ENCODE assay signal across 24 cellular contexts in the genomic region with DNA sequence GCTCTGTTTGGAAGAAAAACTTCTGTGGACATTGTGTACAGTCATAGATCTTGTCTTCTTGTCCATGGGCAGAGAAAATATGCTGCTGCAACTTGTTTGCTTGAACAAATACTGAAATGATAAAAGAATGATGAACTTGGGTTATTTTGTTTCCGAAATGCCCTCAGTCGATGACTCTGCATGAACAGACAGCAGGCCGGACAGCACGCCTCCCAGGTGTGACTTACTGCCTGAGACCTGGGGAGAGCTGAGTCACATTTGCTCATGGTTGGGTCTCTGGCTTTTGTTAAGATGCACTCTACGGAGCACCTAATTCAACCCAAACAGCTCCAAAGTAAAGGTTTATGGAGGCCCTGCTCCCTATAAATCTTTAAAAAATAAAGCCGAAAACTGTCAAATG.
"Had no signal": no experiment of that assay in that cellular context is flagged by ENCODE, and none has a peak within 500 bp of the region (broad histone marks: within the 10 kb centered on the region; RNA-seq: fewer than 3 reads in every experiment).

No MANE protein-coding gene starts in this region.

- H3K9me3 Mint-ChIP-seq: activated CD4-positive, alpha-beta T cell treated with anti-CD3 and anti-CD28 coated beads, Interleukin-2, amount 10 ng/mL, durations not matched to agents 24 days and 14 days; activated naive CD4-positive, alpha-beta T cell treated with anti-CD3 and anti-CD28 coated beads, Interleukin-2, amount 50 U/mL, for 24 hours; activated naive CD8-positive, alpha-beta T cell treated with anti-CD3 and anti-CD28 coated beads, Interleukin-2, amount 10 ng/mL, durations not matched to agents 7 days and 5 days; activated T-cell treated with anti-CD3 and anti-CD28 coated beads, Interleukin-2, amount 50 U/mL, for 24 hours; activated T-helper 2 cell treated with anti-CD3 and anti-CD28 coated beads, Interferon-gamma antibody, Interleukin-2, Interleukin-4, amounts not matched to agents 10 μg/mL and 5 μg/mL and 100 μg/mL, durations not matched to agents 14 hours and 24 hours and 36 hours had no signal

- H3K27me3 Mint-ChIP-seq: activated CD4-positive, alpha-beta T cell treated with anti-CD3 and anti-CD28 coated beads, Interleukin-2, amount 10 ng/mL, durations not matched to agents 24 days and 14 days; activated naive CD4-positive, alpha-beta T cell treated with anti-CD3 and anti-CD28 coated beads, Interleukin-2, amount 50 U/mL, for 24 hours; activated T-cell treated with anti-CD3 and anti-CD28 coated beads, Interleukin-2, amount 50 U/mL, for 24 hours had no signal

- H3K27ac Mint-ChIP-seq: activated CD4-positive, alpha-beta T cell treated with anti-CD3 and anti-CD28 coated beads, Interleukin-2, amount 10 ng/mL, durations not matched to agents 24 days and 14 days; activated CD8-positive, alpha-beta T cell treated with anti-CD3 and anti-CD28 coated beads, Interleukin-2, amount 10 ng/mL, durations not matched to agents 7 days and 5 days; activated naive CD4-positive, alpha-beta T cell treated with anti-CD3 and anti-CD28 coated beads, Interleukin-2, amount 50 U/mL, for 24 hours; activated naive CD8-positive, alpha-beta T cell treated with anti-CD3 and anti-CD28 coated beads, Interleukin-2, amount 10 ng/mL, durations not matched to agents 7 days and 5 days; activated T-cell treated with anti-CD3 and anti-CD28 coated beads, Interleukin-2, amount 50 U/mL, for 24 hours; activated T-helper 2 cell treated with anti-CD3 and anti-CD28 coated beads, Interferon-gamma antibody, Interleukin-2, Interleukin-4, amounts not matched to agents 10 μg/mL and 5 μg/mL and 100 μg/mL, durations not matched to agents 14 hours and 24 hours and 36 hours had no signal

- H3K4me1 Mint-ChIP-seq: activated CD4-positive, alpha-beta T cell treated with anti-CD3 and anti-CD28 coated beads, Interleukin-2, amount 10 ng/mL, durations not matched to agents 24 days and 14 days; activated naive CD4-positive, alpha-beta T cell treated with anti-CD3 and anti-CD28 coated beads, Interleukin-2, amount 50 U/mL, for 24 hours; activated naive CD8-positive, alpha-beta T cell treated with anti-CD3 and anti-CD28 coated beads, Interleukin-2, amount 10 ng/mL, durations not matched to agents 7 days and 5 days had no signal

- H3K27ac ChIP-seq: ascending aorta, PC-9, RWPE1 had no signal

- H3K36me3 Mint-ChIP-seq: activated naive CD4-positive, alpha-beta T cell treated with anti-CD3 and anti-CD28 coated beads, Interleukin-2, amount 50 U/mL, for 24 hours; activated naive CD8-positive, alpha-beta T cell treated with anti-CD3 and anti-CD28 coated beads, Interleukin-2, amount 10 ng/mL, durations not matched to agents 7 days and 5 days had no signal

- H3K4me3 Mint-ChIP-seq: activated CD4-positive, alpha-beta T cell treated with anti-CD3 and anti-CD28 coated beads, Interleukin-2, amount 10 ng/mL, durations not matched to agents 24 days and 14 days; activated CD8-positive, alpha-beta T cell treated with anti-CD3 and anti-CD28 coated beads, Interleukin-2, amount 10 ng/mL, durations not matched to agents 7 days and 5 days; activated naive CD4-positive, alpha-beta T cell treated with anti-CD3 and anti-CD28 coated beads, Interleukin-2, amount 50 U/mL, for 24 hours; activated naive CD8-positive, alpha-beta T cell treated with anti-CD3 and anti-CD28 coated beads, Interleukin-2, amount 10 ng/mL, durations not matched to agents 7 days and 5 days; activated T-cell treated with anti-CD3 and anti-CD28 coated beads, Interleukin-2, amount 50 U/mL, for 24 hours had no signal

- ATAC-seq: activated CD8-positive, alpha-beta T cell treated with anti-CD3 and anti-CD28 coated beads, Interleukin-2, amount 10 ng/mL, durations not matched to agents 7 days and 5 days had no signal

- DNase-seq: activated CD4-positive, alpha-beta T cell treated with anti-CD3 and anti-CD28 coated beads, Interleukin-2, amount 10 ng/mL, durations not matched to agents 24 days and 14 days; activated CD4-positive, alpha-beta T cell treated with anti-CD3 and anti-CD28 coated beads, Interleukin-2, amount 50 U/mL, for 48 hours; activated CD8-positive, alpha-beta T cell treated with anti-CD3 and anti-CD28 coated beads, Interleukin-2, amount 10 ng/mL, durations not matched to agents 7 days and 5 days; activated gamma-delta T cell; activated naive CD4-positive, alpha-beta T cell treated with Interleukin-2 at 50 U/mL for 16 hours; activated naive CD8-positive, alpha-beta T cell treated with anti-CD3 and anti-CD28 coated beads, Interleukin-2, amount 10 ng/mL, durations not matched to agents 7 days and 5 days; activated T-cell treated with anti-CD3 and anti-CD28 coated beads, Interleukin-2, amount 50 U/mL, for 24 hours; amygdala; Karpas-422; KBM-7; NCI-H1105 treated with DMSO at 0.1 percent for 48 hours; NCI-H1436; NCI-H1694; NCI-H1930; NCI-H2081 treated with DMSO at 0.1 percent for 48 hours; NCI-H345; NCI-H524 treated with DMSO at 0.1 percent for 48 hours; PC-9; Right ventricle myocardium superior; T1000 had no signal
